Comparison of ENCODE assay signal across 8 cellular contexts in genomic region chr6:27388293-27389197, GRCh38. TPM values are rescaled to one million over a fixed set of nuclear protein-coding genes. Genes with fewer than 3 reads are reported as not detected.
DNase-seq lines count a peak whose midpoint lies in the region; ATAC-seq and TF ChIP-seq lines count a peak whose summit lies in the region.

TSS of gene ZNF391 (plus strand) at chr6:27388759. CDS start at chr6:27400371, 11,612 bp downstream.

- CTCF ChIA-PET in activated CD4-positive, alpha-beta memory T cell treated with anti-CD3 and anti-CD28 coated beads, Interleukin-2, amount 10 ng/mL, durations not matched to agents 7 days and 5 days (lab: Charles Lee), result interaction anchor here (0.7 to 1.0 kb wide), 2 partner anchors 35 to 83 kb away, joined by 3 to 4 read pairs; no protein-coding TSS in a partner anchor

- no peaks in the 10 kb centered on the region for H3K27me3 ChIP-seq in BE2C

- POLR2A ChIA-PET in activated CD4-positive, alpha-beta memory T cell treated with anti-CD3 and anti-CD28 coated beads, Interleukin-2, amount 10 ng/mL, durations not matched to agents 7 days and 5 days (lab: Charles Lee), result interaction anchor here (0.9 to 1.2 kb wide), 4 partner anchors 19 to 419 kb away, joined by 3 to 6 read pairs (median 4); partner anchors contain the start of gene ZNF184

- peaks cover 17% of the 10 kb centered on the region for H3K27me3 Mint-ChIP-seq in activated CD4-positive, alpha-beta memory T cell treated with anti-CD3 and anti-CD28 coated beads, Interleukin-2, amount 10 ng/mL, durations not matched to agents 7 days and 5 days

- H3K4me3 Mint-ChIP-seq in activated CD4-positive, alpha-beta memory T cell treated with anti-CD3 and anti-CD28 coated beads, Interleukin-2, amount 10 ng/mL, durations not matched to agents 7 days and 5 days, result peak within 1 kb of the TSS; percentile 86

- H3K27ac Mint-ChIP-seq in activated CD4-positive, alpha-beta memory T cell treated with anti-CD3 and anti-CD28 coated beads, Interleukin-2, amount 10 ng/mL, durations not matched to agents 7 days and 5 days, result peak within 1 kb of the TSS; percentile 69

- peak; percentile 80 for DNase-seq in BE2C
- peak; percentile 74 for DNase-seq in NCI-H526 treated with DMSO at 0.1 percent for 48 hours (lab: John Stamatoyannopoulos, UW)
- peak; percentile 65 for DNase-seq in activated CD4-positive, alpha-beta memory T cell treated with anti-CD3 and anti-CD28 coated beads, Interleukin-2, amount 10 ng/mL, durations not matched to agents 7 days and 5 days
- DNase-seq in effector CD8-positive, alpha-beta T cell (lab: John Stamatoyannopoulos, UW), result peak; percentile 26
- peak; percentile 84 to 85 for DNase-seq in lung microvascular endothelial cell (ENCODE audit: low read depth in 2 of 2)
- peak; percentile 46 to 61 (median 59) for DNase-seq in stimulated activated CD4-positive, alpha-beta T cell treated with anti-CD3 and anti-CD28 coated beads, TNF-alpha, amount 100 ng/mL, for 48 hours (ENCODE audit: low read depth in 3 of 3)

- H3K36me3 ChIP-seq in BE2C, result no peaks in the 10 kb centered on the region

- no peak for TF ChIP-seq CTCF in BE2C (IDR thresholded peaks at IDR 0.05; ENCODE audit: low read depth, low read length)

- no peaks in the 10 kb centered on the region for H3K36me3 Mint-ChIP-seq in activated CD4-positive, alpha-beta memory T cell treated with anti-CD3 and anti-CD28 coated beads, Interleukin-2, amount 10 ng/mL, durations not matched to agents 7 days and 5 days (ENCODE audit: low read depth)

- peak within 1 kb of the TSS; percentile 66 for H3K4me3 ChIP-seq in BE2C (ENCODE audit: low read depth, low read length)

- ATAC-seq in GM19035 (IDR thresholded peaks at IDR 0.05; ENCODE audit: unreplicated experiment), result peak; percentile 89
- ATAC-seq in HG03378 (IDR thresholded peaks at IDR 0.05; ENCODE audit: unreplicated experiment), result peak; percentile 77

- no peaks in the 10 kb centered on the region for H3K9me3 ChIP-seq in BE2C

- peaks cover 3% of the 10 kb centered on the region for H3K9me3 Mint-ChIP-seq in activated CD4-positive, alpha-beta memory T cell treated with anti-CD3 and anti-CD28 coated beads, Interleukin-2, amount 10 ng/mL, durations not matched to agents 7 days and 5 days

- peaks cover 19% of the 10 kb centered on the region for H3K4me1 Mint-ChIP-seq in activated CD4-positive, alpha-beta memory T cell treated with anti-CD3 and anti-CD28 coated beads, Interleukin-2, amount 10 ng/mL, durations not matched to agents 7 days and 5 days

- H3K4me1 ChIP-seq in BE2C, result no peaks in the 10 kb centered on the region; the same call in 1 of the 2 replicates

RNA-seq across cellular contexts. Expression of gene ZNF391, which starts in this region (rescaled TPM):
- 0.46 TPM for polyA plus RNA-seq in BE2C (2012; ENCODE audit: insufficient read depth, insufficient read length, low read depth)
- total RNA-seq in activated CD4-positive, alpha-beta memory T cell treated with anti-CD3 and anti-CD28 coated beads, Interleukin-2, amount 10 ng/mL, durations not matched to agents 7 days and 5 days, result 1 to 10 TPM; 1.3 to 1.6 TPM
- 0.20 and 0.22 TPM in 2 replicates for total RNA-seq in lung microvascular endothelial cell

Comparison
In these comparisons a context has a peak if more than half of its experiments do, and no peak if none do; other contexts are left out.
1. Peak in every context shown above with its lines: DNase-seq, ATAC-seq and H3K4me3 ChIP-seq.
2. Peak in DNase-seq in lung microvascular endothelial cell; RNA of the gene not detected or under 1 TPM.
3. DNase-seq: peak in every context shown above with its lines; median percentile 84 in lung microvascular endothelial cell; 80 in BE2C; 74 in NCI-H526 treated with DMSO at 0.1 percent for 48 hours; 65 in activated CD4-positive, alpha-beta memory T cell treated with anti-CD3 and anti-CD28 coated beads, Interleukin-2, amount 10 ng/mL, durations not matched to agents 7 days and 5 days; 59 in stimulated activated CD4-positive, alpha-beta T cell treated with anti-CD3 and anti-CD28 coated beads, TNF-alpha, amount 100 ng/mL, for 48 hours; 26 in effector CD8-positive, alpha-beta T cell.